Comparison of ENCODE assay signal across 5 cellular contexts in genomic region chr22:30234325-30234724, GRCh38. TPM values are rescaled to one million over a fixed set of nuclear protein-coding genes. Genes with fewer than 3 reads are reported as not detected.
"Had no signal": no experiment of that assay in that cellular context is flagged by ENCODE, and none has a peak within 500 bp of the region (broad histone marks: within the 10 kb centered on the region; RNA-seq: fewer than 3 reads in every experiment).

No MANE protein-coding gene starts in this region.

RNA-seq across cellular contexts. Expression of gene LIF, which starts 12.2 kb away (rescaled TPM):
- total RNA-seq: gastrocnemius medialis, temporal lobe had no signal

RNA-seq across cellular contexts. Expression of gene OSM, which starts 32.3 kb away (rescaled TPM):
- total RNA-seq: renal cortical epithelial cell, vagina had no signal
- polyA plus RNA-seq: keratinocyte had no signal
